12 cellular contexts compared by ENCODE assay signal in the genomic region with DNA sequence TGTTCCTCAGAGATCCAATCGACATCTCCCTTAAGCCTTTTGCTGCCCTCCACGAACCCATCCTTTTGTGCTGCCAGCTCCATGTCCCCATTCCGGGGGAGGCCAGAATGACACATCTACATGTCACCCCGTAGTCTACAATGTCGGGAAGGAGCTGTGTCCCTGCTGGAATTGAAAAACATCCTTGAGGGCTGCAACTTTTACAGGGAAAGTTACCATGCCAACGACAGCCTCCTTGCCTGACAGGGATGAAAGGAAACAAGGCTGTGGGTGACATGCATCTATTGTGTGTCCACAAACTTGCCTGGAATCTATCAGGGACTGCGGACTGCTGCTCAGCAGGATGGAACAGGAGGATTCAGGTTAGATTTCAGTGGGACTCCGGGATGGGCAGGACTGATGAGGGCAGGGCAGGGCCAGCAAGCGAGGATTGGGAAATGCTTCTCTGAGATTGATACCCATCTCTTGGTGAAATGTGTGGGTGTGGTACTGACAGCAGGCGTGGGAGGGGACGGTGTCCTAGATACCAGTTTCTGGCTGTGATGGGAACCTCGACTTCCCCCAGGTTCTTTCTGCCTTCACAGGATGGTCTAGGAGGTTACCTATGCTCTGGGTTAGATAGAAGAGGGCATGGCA. TPM values are rescaled to one million over a fixed set of nuclear protein-coding genes. Genes with fewer than 3 reads are reported as not detected.
DNase-seq lines count a peak whose midpoint lies in the region; ATAC-seq and TF ChIP-seq lines count a peak whose summit lies in the region.
"Had no signal": no experiment of that assay in that cellular context is flagged by ENCODE, and none has a peak within 500 bp of the region (broad histone marks: within the 10 kb centered on the region; RNA-seq: fewer than 3 reads in every experiment).

No MANE protein-coding gene starts in this region.

- H3K27ac Mint-ChIP-seq in activated naive CD4-positive, alpha-beta T cell treated with anti-CD3 and anti-CD28 coated beads, Interleukin-2, amount 50 U/mL, for 24 hours, result no peak overlapping the region
- H3K27ac Mint-ChIP-seq in activated naive CD4-positive, alpha-beta T cell treated with anti-CD3 and anti-CD28 coated beads, Interleukin-2, amount 50 U/mL, for 72 hours, result no peak overlapping the region
- no peak overlapping the region for H3K27ac Mint-ChIP-seq in activated B cell treated with CpG ODN at 0.5 μM for 24 hours

- in situ Hi-C loops in G401 (cut with HindIII; ENCODE audit: low sequenced_read_pairs), result no loop called here

- H3K27me3 Mint-ChIP-seq in activated naive CD4-positive, alpha-beta T cell treated with anti-CD3 and anti-CD28 coated beads, Interleukin-2, amount 50 U/mL, for 24 hours, result peaks cover 3% of the 10 kb centered on the region
- H3K27me3 Mint-ChIP-seq in activated B cell treated with CpG ODN at 0.5 μM for 24 hours, result peaks cover 24% of the 10 kb centered on the region

- peak overlapping the region; percentile 59 for H3K4me3 Mint-ChIP-seq in activated naive CD4-positive, alpha-beta T cell treated with anti-CD3 and anti-CD28 coated beads, Interleukin-2, amount 50 U/mL, for 24 hours
- H3K4me3 Mint-ChIP-seq in activated B cell treated with CpG ODN at 0.5 μM for 24 hours, result peak overlapping the region; percentile 2

- CTCF ChIA-PET in activated B cell treated with CpG ODN at 0.5 μM for 24 hours (lab: Charles Lee), result no interaction called here

- H3K27me3 ChIP-seq in suprapubic skin (peaks cover 14% of the 10 kb centered on the region), left ventricle myocardium inferior (ENCODE audit: low read depth) (peaks cover 20% of the 10 kb centered on the region)
- H3K27me3 ChIP-seq: right atrium auricular region had no signal

- H3K9me3 Mint-ChIP-seq in activated naive CD4-positive, alpha-beta T cell treated with anti-CD3 and anti-CD28 coated beads, Interleukin-2, amount 50 U/mL, for 24 hours, result no peaks in the 10 kb centered on the region
- H3K9me3 Mint-ChIP-seq in activated naive CD4-positive, alpha-beta T cell treated with anti-CD3 and anti-CD28 coated beads, Interleukin-2, amount 50 U/mL, for 72 hours, result no peaks in the 10 kb centered on the region
- H3K9me3 Mint-ChIP-seq in activated B cell treated with CpG ODN at 0.5 μM for 24 hours, result no peaks in the 10 kb centered on the region

- peaks cover 63% of the 10 kb centered on the region for H3K4me1 ChIP-seq in suprapubic skin
- H3K4me1 ChIP-seq in left ventricle myocardium inferior, result peaks cover 34% of the 10 kb centered on the region

- POLR2A ChIA-PET in activated B cell treated with CpG ODN at 0.5 μM for 24 hours (lab: Charles Lee), result no interaction called here

- no peaks in the 10 kb centered on the region for H3K36me3 Mint-ChIP-seq in activated naive CD4-positive, alpha-beta T cell treated with anti-CD3 and anti-CD28 coated beads, Interleukin-2, amount 50 U/mL, for 24 hours
- H3K36me3 Mint-ChIP-seq in activated naive CD4-positive, alpha-beta T cell treated with anti-CD3 and anti-CD28 coated beads, Interleukin-2, amount 50 U/mL, for 72 hours, result no peaks in the 10 kb centered on the region
- no peaks in the 10 kb centered on the region for H3K36me3 Mint-ChIP-seq in activated B cell treated with CpG ODN at 0.5 μM for 24 hours (ENCODE audit: low read depth)

- TF ChIP-seq POLR2A in suprapubic skin (IDR thresholded peaks at IDR 0.05), result no peak

- ATAC-seq in activated naive CD4-positive, alpha-beta T cell treated with anti-CD3 and anti-CD28 coated beads, Interleukin-2, amount 50 U/mL, for 72 hours, result no peak
- no peak for ATAC-seq in activated B cell treated with CpG ODN at 0.5 μM for 24 hours (ENCODE audit: low read depth)

- intact Hi-C loops in activated B cell treated with CpG ODN at 0.5 μM for 24 hours (cut with micrococcal nuclease) (no loop called here), left ventricle myocardium inferior (cut with micrococcal nuclease) (no loop called here)

- H3K36me3 ChIP-seq in suprapubic skin, result no peaks in the 10 kb centered on the region
- H3K36me3 ChIP-seq in left ventricle myocardium inferior, result no peaks in the 10 kb centered on the region
- H3K36me3 ChIP-seq: gastroesophageal sphincter, right atrium auricular region, upper lobe of right lung had no signal

- H3K9me3 ChIP-seq in suprapubic skin (no peaks in the 10 kb centered on the region), left ventricle myocardium inferior (replicated peaks) (no peaks in the 10 kb centered on the region)
- H3K9me3 ChIP-seq: gastroesophageal sphincter, right atrium auricular region, upper lobe of right lung had no signal

- H3K4me3 ChIP-seq in suprapubic skin (peak overlapping the region; percentile 55), left ventricle myocardium inferior (no peak overlapping the region)

- H3K27ac ChIP-seq in suprapubic skin (peak overlapping the region; percentile 82), left ventricle myocardium inferior (replicated peaks) (no peak overlapping the region)
- H3K27ac ChIP-seq: right atrium auricular region, upper lobe of right lung had no signal

- DNase-seq in activated naive CD4-positive, alpha-beta T cell treated with anti-CD3 and anti-CD28 coated beads, Interleukin-2, amount 50 U/mL, for 72 hours (ENCODE audit: low spot score in 2 of 2), result no peak
- DNase-seq in activated B cell treated with CpG ODN at 0.5 μM for 24 hours (no peak), left kidney (ENCODE audit: low read depth, low spot score) (peak; percentile 30), suprapubic skin (ENCODE audit: low spot score in 2 of 2) (no peak), DMS153 (lab: John Stamatoyannopoulos, UW) (no peak), G401 (ENCODE audit: low spot score) (no peak), left ventricle myocardium inferior (no peak)
- DNase-seq: NCI-H2171, upper lobe of right lung had no signal

- TF ChIP-seq CTCF in activated B cell treated with CpG ODN at 0.5 μM for 24 hours (IDR thresholded peaks at IDR 0.05), result no peak
- TF ChIP-seq CTCF in suprapubic skin (IDR thresholded peaks at IDR 0.05), result no peak
- TF ChIP-seq CTCF in left ventricle myocardium inferior (IDR thresholded peaks at IDR 0.05; ENCODE audit: borderline replicate concordance), result no peak

- TF ChIP-seq EP300 in suprapubic skin (IDR thresholded peaks at IDR 0.05), result no peak

- 61% methylated on average over 12 of the region's 12 CpGs for WGBS in suprapubic skin

- peaks cover 15% of the 10 kb centered on the region for H3K4me1 Mint-ChIP-seq in activated naive CD4-positive, alpha-beta T cell treated with anti-CD3 and anti-CD28 coated beads, Interleukin-2, amount 50 U/mL, for 24 hours
- H3K4me1 Mint-ChIP-seq in activated B cell treated with CpG ODN at 0.5 μM for 24 hours, result peaks cover 4% of the 10 kb centered on the region

RNA-seq across cellular contexts. Expression of gene EGR1, which starts 25.5 kb away (rescaled TPM):
- 10 to 100 TPM; 39.4 to 60.1 TPM for total RNA-seq in activated naive CD4-positive, alpha-beta T cell treated with anti-CD3 and anti-CD28 coated beads, Interleukin-2, amount 50 U/mL, for 72 hours
- total RNA-seq in activated B cell treated with CpG ODN at 0.5 μM for 24 hours (10.9 and 14.2 TPM in 2 replicates), suprapubic skin (100 to 1,000 TPM; 130 to 445 (median 257) TPM), left ventricle myocardium inferior (7.8 TPM)
- 0.62 and 4.0 TPM in 2 replicates for total RNA-seq in G401 (2014; rRNA removed; shearing (Covaris generic))

RNA-seq across cellular contexts. Expression of gene REEP2, which starts 51.9 kb away (rescaled TPM):
- total RNA-seq in activated naive CD4-positive, alpha-beta T cell treated with anti-CD3 and anti-CD28 coated beads, Interleukin-2, amount 50 U/mL, for 72 hours, result 1 to 10 TPM; 1.3 to 5.9 TPM
- total RNA-seq in activated B cell treated with CpG ODN at 0.5 μM for 24 hours (0.42 TPM in 1 of 2 replicates, not detected in the other), suprapubic skin (1 to 10 TPM; 1.5 to 2.6 (median 1.8) TPM), left ventricle myocardium inferior (6.6 TPM)
- total RNA-seq in G401 (2014; rRNA removed; shearing (Covaris generic)), result 23.9 and 35.9 TPM in 2 replicates

RNA-seq across cellular contexts. Expression of gene ETF1, which starts 52.3 kb away (rescaled TPM):
- 100 to 1,000 TPM; 109 to 120 TPM for total RNA-seq in activated naive CD4-positive, alpha-beta T cell treated with anti-CD3 and anti-CD28 coated beads, Interleukin-2, amount 50 U/mL, for 72 hours
- total RNA-seq in activated B cell treated with CpG ODN at 0.5 μM for 24 hours (95.7 and 99.6 TPM in 2 replicates), suprapubic skin (10 to 100 TPM; 71.2 to 99.9 (median 87.7) TPM), left ventricle myocardium inferior (80.8 TPM)
- 168 and 229 TPM in 2 replicates for total RNA-seq in G401 (2014; rRNA removed; shearing (Covaris generic))
